In the genomic region with DNA sequence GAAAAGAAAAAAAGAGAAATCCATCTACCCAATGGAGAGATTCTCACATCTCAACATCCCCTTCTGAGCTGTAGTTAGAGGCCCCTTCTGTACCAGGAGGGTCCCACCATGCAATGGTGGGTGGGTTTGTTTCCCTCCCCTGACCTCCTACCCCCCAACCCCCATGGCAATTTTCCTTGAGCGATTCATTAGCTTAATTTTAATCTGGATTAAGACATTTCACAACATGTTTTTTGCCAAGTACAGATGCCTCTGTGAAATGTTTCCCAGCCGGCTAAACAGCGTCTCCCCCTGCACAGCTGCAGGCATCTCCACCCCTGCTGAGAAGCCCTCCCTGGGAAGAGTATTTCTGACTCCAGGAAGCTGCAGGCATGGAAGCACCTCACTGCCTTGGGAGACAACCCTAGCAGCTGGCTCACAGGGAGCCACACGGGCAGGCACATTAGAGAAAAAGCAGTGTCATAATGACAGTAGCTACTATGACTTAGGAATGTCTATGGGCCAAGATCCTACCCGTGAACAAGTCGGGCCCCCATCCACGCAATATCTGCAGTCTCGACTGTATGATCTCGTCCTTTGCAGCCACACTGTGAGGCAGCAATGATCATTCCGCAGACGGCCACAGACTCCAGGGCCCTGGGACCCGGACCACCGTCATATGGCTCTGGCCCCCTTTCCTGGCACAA, we compare ENCODE assay signal across 1 cellular context.
TF ChIP-seq lines count a peak whose summit lies in the region.

No MANE protein-coding gene starts in this region.

TF ChIP-seq in IMR-90, 13 proteins besides CTCF, POLR2A, EP300 and RAD21 (continued from another document):
- TF ChIP-seq CEBPB (IDR thresholded peaks at IDR 0.05; ENCODE audit: low read depth, low read length): 0 out of 2 replicates have a peak, but pooled peaks have one; percentile 5
- no peak for TF ChIP-seq RFX5 (IDR thresholded peaks at IDR 0.05; ENCODE audit: low read depth, low read length)
